Comparison of ENCODE assay signal across 10 cellular contexts in genomic region chr15:78216276-78217229, GRCh38. TPM values are rescaled to one million over a fixed set of nuclear protein-coding genes. Genes with fewer than 3 reads are reported as not detected.
DNase-seq lines count a peak whose midpoint lies in the region; ATAC-seq, FAIRE-seq and TF ChIP-seq lines count a peak whose summit lies in the region.
"Had no signal": no experiment of that assay in that cellular context is flagged by ENCODE, and none has a peak within 500 bp of the region (broad histone marks: within the 10 kb centered on the region; RNA-seq: fewer than 3 reads in every experiment).

No MANE protein-coding gene starts in this region.

- TF ChIP-seq CTCF in A549 (IDR thresholded peaks at IDR 0.05) = no peak
- no peak for TF ChIP-seq CTCF in esophagus muscularis mucosa (IDR thresholded peaks at IDR 0.05)

- no peak overlapping the region for H3K4me3 ChIP-seq in A549
- H3K4me3 ChIP-seq in esophagus muscularis mucosa = no peak overlapping the region

- peak; percentile 77 for FAIRE-seq in A549 (lab: Jason Lieb, UNC)
- FAIRE-seq: GM18507 had no signal

- intact Hi-C loops in esophagus muscularis mucosa (cut with DNase I) = no loop called here

- peak overlapping the region; percentile 40 to 65; a peak in 4 of 6 replicates for H3K27ac ChIP-seq in A549
- peak overlapping the region in 3 of 4 donors; percentile 51 to 66 (median 55) for H3K27ac ChIP-seq in esophagus muscularis mucosa (replicated peaks in 1 of 4)

- H3K4me1 Mint-ChIP-seq in activated T-cell treated with anti-CD3 and anti-CD28 coated beads, Interleukin-2, amount 50 U/mL, for 72 hours (ENCODE audit: low read depth) = no peaks in the 10 kb centered on the region

- TF ChIP-seq POLR2A in A549 (IDR thresholded peaks at IDR 0.05; ENCODE audit: low read length) = no peak
- TF ChIP-seq POLR2A in esophagus muscularis mucosa (IDR thresholded peaks at IDR 0.05; ENCODE audit: low read depth) = no peak

- no peaks in the 10 kb centered on the region for H3K36me3 ChIP-seq in esophagus muscularis mucosa

- H3K27me3 ChIP-seq in esophagus muscularis mucosa = no peaks in the 10 kb centered on the region

- no peak for TF ChIP-seq RAD21 in A549 (conservative IDR thresholded peaks at IDR 0.05 in 1 of 2, IDR thresholded peaks at IDR 0.05 in 1 of 2)

- no peak overlapping the region for H3K4me3 Mint-ChIP-seq in activated T-cell treated with anti-CD3 and anti-CD28 coated beads, Interleukin-2, amount 50 U/mL, for 72 hours
- H3K4me3 Mint-ChIP-seq: nephron had no signal

- CTCF ChIA-PET in A549 (lab: Yijun Ruan, JAX) = interaction anchor here (1.0 to 10.1 kb wide), 9 partner anchors 9 to 217 kb away, joined by 3 to 75 read pairs (median 6); partner anchors contain the start of gene CIB2

- H3K36me3 Mint-ChIP-seq in activated T-cell treated with anti-CD3 and anti-CD28 coated beads, Interleukin-2, amount 50 U/mL, for 72 hours (ENCODE audit: insufficient read depth in 2 of 2) = no peaks in the 10 kb centered on the region

- POLR2A ChIA-PET in A549 (lab: Yijun Ruan, JAX) = no interaction called here

- WGBS in A549 (ENCODE audit: missing lambda C conversion rate) = 49% methylated on average over 8 of the region's 8 CpGs
- 78% methylated on average over 8 of the region's 8 CpGs for WGBS in esophagus muscularis mucosa

- peaks cover 5% of the 10 kb centered on the region for H3K27me3 Mint-ChIP-seq in activated T-cell treated with anti-CD3 and anti-CD28 coated beads, Interleukin-2, amount 50 U/mL, for 72 hours (ENCODE audit: low read depth)

- H3K9me3 ChIP-seq in A549 = no peaks in the 10 kb centered on the region
- H3K9me3 ChIP-seq in esophagus muscularis mucosa = no peaks in the 10 kb centered on the region

- peak overlapping the region; percentile 53 for H3K4me2 ChIP-seq in A549

- H3K9me3 Mint-ChIP-seq in activated T-cell treated with anti-CD3 and anti-CD28 coated beads, Interleukin-2, amount 50 U/mL, for 72 hours = no peaks in the 10 kb centered on the region

- TF ChIP-seq EP300 in A549 (IDR thresholded peaks at IDR 0.05) = no peak
- no peak for TF ChIP-seq EP300 in esophagus muscularis mucosa (IDR thresholded peaks at IDR 0.05)

- ATAC-seq in A549 = peak; percentile 28 to 57; a peak in 3 of 6 replicates
- ATAC-seq in activated T-cell treated with anti-CD3 and anti-CD28 coated beads, Interleukin-2, amount 50 U/mL, for 72 hours (replicated peaks in 1 of 2) = no peak

- H3K4me1 ChIP-seq in A549 (peaks cover 53% of the 10 kb centered on the region), esophagus muscularis mucosa (peaks cover 37 to 64% (median 44%) of the 10 kb centered on the region in 4 donors)

- H3K27ac Mint-ChIP-seq in activated T-cell treated with anti-CD3 and anti-CD28 coated beads, Interleukin-2, amount 50 U/mL, for 72 hours = no peak overlapping the region
- H3K27ac Mint-ChIP-seq: nephron had no signal

- DNase-seq in A549 (ENCODE audit: low read depth in 1 of 2, low spot score in 1 of 2) = peak; percentile 53 to 75
- DNase-seq in NCI-H2196 (lab: John Stamatoyannopoulos, UW; ENCODE audit: unreplicated experiment) = peak; percentile 33
- no peak for DNase-seq in esophagus muscularis mucosa (ENCODE audit: extremely low spot score)
- DNase-seq in mesenteric fat pad (ENCODE audit: low spot score) = peak; percentile 79
- no peak for DNase-seq in DMS153 (lab: John Stamatoyannopoulos, UW)
- DNase-seq in stimulated activated CD4-positive, alpha-beta T cell treated with anti-CD3 and anti-CD28 coated beads, Interleukin-2, amount 100 ng/mL, for 24 hours = no peak
- DNase-seq in NCI-H1092 treated with DMSO at 0.1 percent for 48 hours (lab: John Stamatoyannopoulos, UW) = no peak
- no peak for DNase-seq in activated T-cell treated with anti-CD3 and anti-CD28 coated beads, Interleukin-2, amount 50 U/mL, for 72 hours

TF ChIP-seq in A549, 52 proteins besides CTCF, POLR2A, EP300 and RAD21:
- no peak for TF ChIP-seq ZC3H11A (IDR thresholded peaks at IDR 0.05)
- TF ChIP-seq MAX (IDR thresholded peaks at IDR 0.05) = no peak
- TF ChIP-seq ZNF302 (CRISPR knock-in tag; IDR thresholded peaks at IDR 0.05) = no peak
- TF ChIP-seq FOXS1 (CRISPR knock-in tag; IDR thresholded peaks at IDR 0.05) = no peak
- no peak for TF ChIP-seq SREBF2 (IDR thresholded peaks at IDR 0.05)
- TF ChIP-seq RCOR1 (IDR thresholded peaks at IDR 0.05; ENCODE audit: low read depth, low read length) = no peak
- no peak for TF ChIP-seq CHD2 (IDR thresholded peaks at IDR 0.05; ENCODE audit: low read length, partially characterized antibody)
- no peak for TF ChIP-seq BCL3 (IDR thresholded peaks at IDR 0.05)
- TF ChIP-seq ESRRA (IDR thresholded peaks at IDR 0.05; ENCODE audit: borderline replicate concordance, low read length) = no peak
- no peak for TF ChIP-seq MAZ (IDR thresholded peaks at IDR 0.05; ENCODE audit: borderline replicate concordance, low read depth, low read length)
- no peak for TF ChIP-seq TP53 (CRISPR knock-in tag; IDR thresholded peaks at IDR 0.05)
- no peak for TF ChIP-seq RARB (CRISPR knock-in tag; IDR thresholded peaks at IDR 0.05)
- no peak for TF ChIP-seq HEYL (CRISPR knock-in tag; IDR thresholded peaks at IDR 0.05)
- TF ChIP-seq REST (IDR thresholded peaks at IDR 0.05) = peak; percentile 51; the same call in 1 of the 2 replicates
- 0 out of 2 replicates have a peak, but pooled peaks have one; percentile 33 for TF ChIP-seq JUNB (IDR thresholded peaks at IDR 0.05)
- TF ChIP-seq GATA3 (IDR thresholded peaks at IDR 0.05; ENCODE audit: borderline replicate concordance) = peak; percentile 19; the same call in 1 of the 2 replicates

RNA-seq across cellular contexts. Expression of gene ACSBG1, which starts 17.8 kb away (rescaled TPM):
- polyA plus RNA-seq in A549 (2011; rRNA removed) = 0.16 and 0.21 TPM in 2 replicates
- 0.09 and 0.14 TPM in 2 replicates for polyA plus RNA-seq in A549 (2012; cell fraction: cytosol; rRNA removed)
- 0.48 and 0.59 TPM in 2 replicates for polyA plus RNA-seq in A549 (2012; cell fraction: nucleus; rRNA removed)
- polyA plus RNA-seq in A549 (2017; fragmentation: RNase III; extraction: RNeasy Plus Mini Kit Qiagen cat#74134 plus additional on column Dnase treatment) = 0.03 to 0.15 TPM (median 0.05 TPM) in 3 replicates
- polyA minus RNA-seq in A549 (2011; rRNA and poly(A)+ RNA removed) = not detected in 2 replicates
- 1 to 10 TPM in 3 of 4 donors, under 1 TPM in 1; 0.33 to 2.5 (median 1.8) TPM for total RNA-seq in esophagus muscularis mucosa
- total RNA-seq in mesenteric fat pad = not detected
- total RNA-seq in activated T-cell treated with anti-CD3 and anti-CD28 coated beads, Interleukin-2, amount 50 U/mL, for 72 hours = under 1 TPM in 1 of 2 donors, not detected in 1; 0.32 TPM

RNA-seq across cellular contexts. Expression of gene DNAJA4, which starts 47.8 kb away (rescaled TPM):
- polyA plus RNA-seq in A549 (2011; rRNA removed) (0.13 and 0.25 TPM in 2 replicates), A549 (2017; fragmentation: RNase III; extraction: RNeasy Plus Mini Kit Qiagen cat#74134 plus additional on column Dnase treatment) (0.05 to 0.07 TPM in 2 of 3 replicates, not detected in the other)
- polyA plus RNA-seq in A549 (2012; cell fraction: cytosol; rRNA removed) = 0.08 TPM in 1 of 2 replicates, not detected in the other
- 0.05 and 0.11 TPM in 2 replicates for polyA plus RNA-seq in A549 (2012; cell fraction: nucleus; rRNA removed)
- 0.12 TPM in 1 of 2 replicates, not detected in the other for polyA minus RNA-seq in A549 (2011; rRNA and poly(A)+ RNA removed)
- total RNA-seq in esophagus muscularis mucosa (10 to 100 TPM; 11.8 to 23.5 (median 15.8) TPM), mesenteric fat pad (21.4 TPM)
- total RNA-seq in activated T-cell treated with anti-CD3 and anti-CD28 coated beads, Interleukin-2, amount 50 U/mL, for 72 hours = 10 to 100 TPM; 30.7 to 36.4 TPM

Comparison
In these comparisons a context has a peak if more than half of its experiments do, and no peak if none do; other contexts are left out.
1. ATAC-seq: peak in A549 (2 of 2); none in activated T-cell treated with anti-CD3 and anti-CD28 coated beads, Interleukin-2, amount 50 U/mL, for 72 hours (0 of 2).
2. DNase-seq: peak in A549 (2 of 2), NCI-H2196 (single experiment) and mesenteric fat pad (single experiment); none in esophagus muscularis mucosa (single experiment), DMS153 (single experiment), stimulated activated CD4-positive, alpha-beta T cell treated with anti-CD3 and anti-CD28 coated beads, Interleukin-2, amount 100 ng/mL, for 24 hours (0 of 2), NCI-H1092 treated with DMSO at 0.1 percent for 48 hours (single experiment) and activated T-cell treated with anti-CD3 and anti-CD28 coated beads, Interleukin-2, amount 50 U/mL, for 72 hours (0 of 2).